In the genomic region with DNA sequence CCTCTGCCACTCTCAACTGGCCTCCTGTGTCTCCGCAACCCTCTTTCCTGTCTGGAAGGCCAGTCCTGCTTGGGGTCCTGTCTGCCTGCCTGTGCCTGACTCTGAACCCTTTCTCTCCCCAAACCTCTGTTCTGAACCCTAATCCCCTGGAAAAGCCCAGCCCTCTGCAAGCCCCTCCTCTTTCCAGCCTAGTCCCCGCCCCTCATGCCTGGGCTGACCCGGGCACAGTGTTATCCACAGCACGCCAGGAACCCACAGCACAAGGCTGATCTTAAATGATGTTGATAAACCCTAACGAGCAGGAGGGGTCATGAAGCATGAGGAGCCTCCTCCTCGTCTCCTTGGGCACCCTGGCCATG, we compare ENCODE assay signal across 8 cellular contexts. TPM values are rescaled to one million over a fixed set of nuclear protein-coding genes. Genes with fewer than 3 reads are reported as not detected.
DNase-seq lines count a peak whose midpoint lies in the region; ATAC-seq and TF ChIP-seq lines count a peak whose summit lies in the region.

A gene (minus strand): TSS at position 115 of the 359 bp plus-strand sequence. CDS start 153 bp downstream, outside the sequence.

- H3K27ac Mint-ChIP-seq in endothelial cell (ENCODE audit: unreplicated experiment), result peak within 1 kb of the TSS; percentile 75
- peak within 1 kb of the TSS; percentile 36 to 78 for H3K27ac Mint-ChIP-seq in natural killer cell

- intact Hi-C loops in natural killer cell (cut with micrococcal nuclease) (no loop called here), OCI-LY7 (cut with micrococcal nuclease; ENCODE audit: unreplicated experiment) (no loop called here)

- H3K27me3 Mint-ChIP-seq in endothelial cell (ENCODE audit: unreplicated experiment), result peaks cover 18% of the 10 kb centered on the region
- peaks cover 0 to 13% of the 10 kb centered on the region in 2 donors for H3K27me3 Mint-ChIP-seq in natural killer cell (ENCODE audit: low read depth in 2 of 2)

- DNase-seq in AG09309 (ENCODE audit: low read depth) (no peak), RWPE2 (ENCODE audit: low spot score) (peak; percentile 42), endothelial cell (ENCODE audit: low spot score) (no peak), natural killer cell (no peak), SHP77 (lab: John Stamatoyannopoulos, UW) (no peak), NCI-H1092 treated with DMSO at 0.1 percent for 48 hours (lab: John Stamatoyannopoulos, UW) (no peak), OCI-LY7 (ENCODE audit: low spot score) (no peak)
- no peak for DNase-seq in effector memory CD4-positive, alpha-beta T cell

- no peak within 1 kb of the TSS for H3K4me2 ChIP-seq in OCI-LY7 (ENCODE audit: low read length)

- CTCF ChIA-PET in OCI-LY7 (lab: Charles Lee; ENCODE audit: unreplicated experiment), result no interaction called here

- H3K36me3 ChIP-seq in RWPE2 (ENCODE audit: low read depth) (no peaks in the 10 kb centered on the region), OCI-LY7 (ENCODE audit: insufficient read depth, low read length) (no peaks in the 10 kb centered on the region)
- H3K36me3 ChIP-seq in effector memory CD4-positive, alpha-beta T cell (ENCODE audit: control insufficient read depth, insufficient read depth, low read length), result peaks cover 31% of the 10 kb centered on the region

- peak within 1 kb of the TSS; percentile 42 for H3K4me3 Mint-ChIP-seq in endothelial cell (ENCODE audit: unreplicated experiment)
- peak within 1 kb of the TSS; percentile 80 for H3K4me3 Mint-ChIP-seq in natural killer cell

- no TSS peak for BruUV-seq in OCI-LY7 (replicated peaks; lab: Mats Ljungman, UMichigan)

- no peaks in the 10 kb centered on the region for H4K20me1 ChIP-seq in OCI-LY7 (ENCODE audit: insufficient read depth, low read length)

- ATAC-seq in RWPE2 (ENCODE audit: low read depth) (peak; percentile 26), natural killer cell (no peak)

- H3K27ac ChIP-seq in RWPE2 (ENCODE audit: poor library complexity, severe bottlenecking), result peak within 1 kb of the TSS; percentile 5
- no peak within 1 kb of the TSS for H3K27ac ChIP-seq in effector memory CD4-positive, alpha-beta T cell (ENCODE audit: insufficient read depth, low read length, poor library complexity, severe bottlenecking)
- H3K27ac ChIP-seq in OCI-LY7 (ENCODE audit: low read depth, low read length, poor library complexity, severe bottlenecking), result no peak within 1 kb of the TSS

- H3K36me3 Mint-ChIP-seq in endothelial cell (ENCODE audit: low read depth, unreplicated experiment), result no peaks in the 10 kb centered on the region
- no peaks in the 10 kb centered on the region for H3K36me3 Mint-ChIP-seq in natural killer cell

- no peak within 1 kb of the TSS for H2AFZ ChIP-seq in OCI-LY7 (ENCODE audit: low read length)

- TF ChIP-seq CTCF in AG09309 (IDR thresholded peaks at IDR 0.05; ENCODE audit: control insufficient read depth, insufficient read depth, low read depth, low read length, missing control alignments), result no peak
- TF ChIP-seq CTCF in RWPE2 (IDR thresholded peaks at IDR 0.05; ENCODE audit: poor library complexity, severe bottlenecking), result no peak
- TF ChIP-seq CTCF in endothelial cell (IDR thresholded peaks at IDR 0.05; ENCODE audit: unreplicated experiment), result no peak
- no peak for TF ChIP-seq CTCF in natural killer cell (IDR thresholded peaks at IDR 0.05)
- TF ChIP-seq CTCF in OCI-LY7 (conservative IDR thresholded peaks at IDR 0.05; ENCODE audit: low read length), result no peak

- no peaks in the 10 kb centered on the region for H3K9me2 ChIP-seq in OCI-LY7 (ENCODE audit: insufficient read depth, low read length)

- H3K27me3 ChIP-seq in RWPE2 (ENCODE audit: insufficient read depth, poor library complexity, severe bottlenecking), result peaks cover 12% of the 10 kb centered on the region
- H3K27me3 ChIP-seq in effector memory CD4-positive, alpha-beta T cell (replicated peaks; ENCODE audit: control insufficient read depth, insufficient read depth, low read length, poor library complexity, severe bottlenecking), result peaks cover 7% of the 10 kb centered on the region

- peak within 1 kb of the TSS; percentile 21 for H3K4me3 ChIP-seq in AG09309 (ENCODE audit: control insufficient read depth, low read depth, low read length)
- peak within 1 kb of the TSS; percentile 33 for H3K4me3 ChIP-seq in RWPE2 (ENCODE audit: severe bottlenecking)
- no peak within 1 kb of the TSS for H3K4me3 ChIP-seq in effector memory CD4-positive, alpha-beta T cell (ENCODE audit: insufficient read depth, low read depth, low read length, poor library complexity, severe bottlenecking)
- no peak within 1 kb of the TSS for H3K4me3 ChIP-seq in OCI-LY7 (ENCODE audit: low read depth, low read length, poor library complexity, severe bottlenecking)

- no peaks in the 10 kb centered on the region for H3K9me3 ChIP-seq in RWPE2 (ENCODE audit: severe bottlenecking)
- no peaks in the 10 kb centered on the region for H3K9me3 ChIP-seq in effector memory CD4-positive, alpha-beta T cell (ENCODE audit: control insufficient read depth, low read length)
- peaks cover 4% of the 10 kb centered on the region; the same call in 1 of the 2 replicates for H3K9me3 ChIP-seq in OCI-LY7 (ENCODE audit: low read length)

- H3K79me2 ChIP-seq in OCI-LY7 (ENCODE audit: insufficient read depth, low read depth, low read length), result no peaks in the 10 kb centered on the region

- H3K4me1 Mint-ChIP-seq in endothelial cell (ENCODE audit: unreplicated experiment), result peaks cover 12% of the 10 kb centered on the region
- peaks cover 25 to 81% of the 10 kb centered on the region in 2 donors for H3K4me1 Mint-ChIP-seq in natural killer cell

- POLR2A ChIA-PET in OCI-LY7 (lab: Charles Lee), result no interaction called here

- H3K9me3 Mint-ChIP-seq in endothelial cell (ENCODE audit: unreplicated experiment) (no peaks in the 10 kb centered on the region), natural killer cell (no peaks in the 10 kb centered on the region)

- H3K4me1 ChIP-seq in RWPE2 (ENCODE audit: insufficient read depth, poor library complexity, severe bottlenecking), result peaks cover 6% of the 10 kb centered on the region
- peaks cover 20% of the 10 kb centered on the region for H3K4me1 ChIP-seq in effector memory CD4-positive, alpha-beta T cell (ENCODE audit: control insufficient read depth, insufficient read depth, low read length, poor library complexity, severe bottlenecking)
- no peaks in the 10 kb centered on the region for H3K4me1 ChIP-seq in OCI-LY7 (ENCODE audit: insufficient read depth, low read length, poor library complexity, severe bottlenecking)

RNA-seq across cellular contexts. Expression of the gene that starts here (rescaled TPM):
- total RNA-seq in endothelial cell (ENCODE audit: unreplicated experiment) (0.64 TPM), natural killer cell (1 to 10 TPM; 5.5 to 8.1 (median 6.5) TPM), OCI-LY7 (2022) (0.30 and 1.2 TPM in 2 replicates)
- total RNA-seq in OCI-LY7 (2014; rRNA removed; shearing (Covaris generic)), result 0.05 and 0.38 TPM in 2 replicates

Comparison
In these comparisons a context has a peak if more than half of its experiments do, and no peak if none do; other contexts are left out.
1. H3K4me3 ChIP-seq: peak in AG09309 (single experiment) and RWPE2 (single experiment); none in effector memory CD4-positive, alpha-beta T cell (single experiment) and OCI-LY7 (single experiment).